Comparison of ENCODE assay signal across 8 cellular contexts in the genomic region with DNA sequence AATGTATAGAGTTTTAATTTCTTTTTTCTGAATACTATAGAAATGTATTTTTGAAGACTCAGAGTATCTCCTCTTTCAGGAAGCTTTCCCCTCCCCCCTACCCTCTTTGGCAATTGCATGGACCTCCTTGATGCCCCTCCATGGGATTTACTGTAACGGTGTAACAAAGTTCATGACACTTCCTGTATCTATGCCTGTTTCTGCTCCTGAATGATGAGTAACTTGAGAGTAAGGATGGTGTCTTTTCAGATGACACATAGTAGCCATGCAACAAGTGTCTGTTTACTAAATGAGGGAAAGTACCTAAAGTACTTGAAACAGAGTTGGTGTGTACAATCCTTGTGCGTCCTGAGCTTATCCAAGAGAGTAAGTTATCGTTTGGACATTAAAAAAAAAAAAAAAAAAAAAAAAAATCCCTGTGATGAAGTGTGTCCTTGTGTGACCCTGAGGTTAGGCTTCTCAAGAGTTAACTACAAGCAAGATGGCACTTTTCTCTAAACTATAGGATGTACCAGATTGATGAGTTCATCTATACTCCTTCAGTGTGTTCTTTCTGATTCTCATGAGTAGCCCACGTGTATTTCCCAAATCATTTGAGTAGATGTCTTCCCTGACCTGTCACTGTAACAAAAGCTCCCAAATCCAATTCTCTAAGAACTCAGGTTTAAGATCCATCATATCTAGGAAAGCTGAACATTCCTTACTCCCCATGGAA. TPM values are rescaled to one million over a fixed set of nuclear protein-coding genes. Genes with fewer than 3 reads are reported as not detected.
DNase-seq lines count a peak whose midpoint lies in the region; ATAC-seq, FAIRE-seq and TF ChIP-seq lines count a peak whose summit lies in the region.

No MANE protein-coding gene starts in this region.

- H2AFZ ChIP-seq in H1 (ENCODE audit: low read length), result no peak overlapping the region

- H3K27ac ChIP-seq in H1 (ENCODE audit: low read depth, low read length), result no peak overlapping the region

- H2BK5ac ChIP-seq in H1 (ENCODE audit: low read depth, low read length), result peak overlapping the region; percentile 17; the same call in 1 of the 2 replicates

- peaks cover 0 to 44% of the 10 kb centered on the region in 2 experiments; a peak in 3 of 4 replicates for H3K79me2 ChIP-seq in H1 (ENCODE audit: control insufficient read depth in 1 of 2, insufficient read depth in 2 of 2, low read length in 2 of 2)

- DNase-seq in ELR (ENCODE audit: low read depth), result peak; percentile 81
- no peak for DNase-seq in H1 (ENCODE audit: low read depth in 1 of 2, low spot score in 2 of 2)
- no peak for DNase-seq in NCI-H1105 treated with DMSO at 0.1 percent for 48 hours (lab: John Stamatoyannopoulos, UW)
- DNase-seq in T1000 (lab: John Stamatoyannopoulos, UW), result no peak
- DNase-seq in left colon, result no peak

- no peak for TF ChIP-seq RAD21 in H1 (IDR thresholded peaks at IDR 0.05 in 1 of 2, conservative IDR thresholded peaks at IDR 0.05 in 1 of 2; ENCODE audit: low read depth in 2 of 2, low read length in 2 of 2)

- H3K36me3 ChIP-seq in H1 (ENCODE audit: control insufficient read depth in 2 of 4, insufficient read depth in 4 of 4, low read length in 3 of 4), result no peaks in the 10 kb centered on the region

- no peak for TF ChIP-seq CTCF in H1 (IDR thresholded peaks at IDR 0.05; ENCODE audit: control extremely low read depth in 1 of 3, insufficient read depth in 1 of 3, low read depth in 1 of 3, low read length in 3 of 3)

- no peak overlapping the region for H4K8ac ChIP-seq in H1 (ENCODE audit: extremely low read depth, insufficient read depth, low read length)

- peak overlapping the region; percentile 63 for H2BK15ac ChIP-seq in H1 (ENCODE audit: low read length)

- intact Hi-C loops in left colon (cut with DNase I, micrococcal nuclease), result no loop called here

- peaks cover 4 to 40% (median 18%) of the 10 kb centered on the region in 4 experiments for H3K4me1 ChIP-seq in H1 (replicated peaks in 1 of 4; ENCODE audit: control insufficient read depth in 3 of 4, insufficient read depth in 4 of 4, low read length in 3 of 4)

- H4K20me1 ChIP-seq in H1 (replicated peaks in 1 of 2; ENCODE audit: control insufficient read depth in 1 of 2, insufficient read depth in 2 of 2, low read length in 2 of 2), result no peaks in the 10 kb centered on the region

- H3K27me3 ChIP-seq in H1 (replicated peaks in 1 of 4; ENCODE audit: control insufficient read depth in 3 of 4, extremely low read depth in 1 of 4, insufficient read depth in 3 of 4, low read length in 3 of 4), result no peaks in the 10 kb centered on the region

- POLR2A ChIA-PET in H1 (lab: Charles Lee; ENCODE audit: partially characterized antibody), result no interaction called here

- H3K14ac ChIP-seq in H1 (ENCODE audit: insufficient read length), result no peak overlapping the region

- H3K4me3 ChIP-seq in H1 (ENCODE audit: extremely low read depth in 1 of 4, insufficient read depth in 2 of 4, low read depth in 3 of 4, low read length in 4 of 4), result no peak overlapping the region

- no peak overlapping the region for H3K4me2 ChIP-seq in H1 (ENCODE audit: insufficient read depth in 1 of 2, low read depth in 2 of 2, low read length in 2 of 2)

- H2AK5ac ChIP-seq in H1 (ENCODE audit: low read depth, low read length), result peak overlapping the region; percentile 56; the same call in 1 of the 2 replicates

- H2BK20ac ChIP-seq in H1 (ENCODE audit: low read length), result peak overlapping the region; percentile 40; the same call in 1 of the 2 replicates

- H2BK120ac ChIP-seq in H1 (replicated peaks; ENCODE audit: low read depth, low read length), result no peak overlapping the region

- ATAC-seq in GM21360 (IDR thresholded peaks at IDR 0.05; ENCODE audit: unreplicated experiment) (peak; percentile 73), HG03460 (IDR thresholded peaks at IDR 0.05; ENCODE audit: unreplicated experiment) (peak; percentile 77), SK-N-SH treated with all-trans-retinoic acid at 6 μM for 48 hours (no peak), left colon (no peak)

- H2BK12ac ChIP-seq in H1 (ENCODE audit: low read depth, low read length), result no peak overlapping the region; the same call in 1 of the 2 replicates

- H4K5ac ChIP-seq in H1 (ENCODE audit: insufficient read length, low read depth, low read length), result no peak overlapping the region

- H3K23ac ChIP-seq in H1 (ENCODE audit: insufficient read length), result no peak overlapping the region

- no peak for TF ChIP-seq EP300 in H1 (IDR thresholded peaks at IDR 0.05; ENCODE audit: borderline replicate concordance in 1 of 2, low read depth in 2 of 2, low read length in 2 of 2)

- CTCF ChIA-PET in H1 (lab: Charles Lee; ENCODE audit: partially characterized antibody), result interaction anchor here (0.6 to 0.8 kb wide), 3 partner anchors 26 to 508 kb away, joined by 3 read pairs; no protein-coding TSS in a partner anchor

- no peaks in the 10 kb centered on the region for H3K9me3 ChIP-seq in H1 (ENCODE audit: insufficient read depth in 2 of 2, low read depth in 1 of 2, low read length in 1 of 2)

- H3K23me2 ChIP-seq in H1 (ENCODE audit: low read depth, low read length), result no peaks in the 10 kb centered on the region

- H3K9ac ChIP-seq in H1 (replicated peaks in 1 of 4; ENCODE audit: extremely low read depth in 1 of 4, low read depth in 3 of 4, low read length in 3 of 4), result no peak overlapping the region

- no peak overlapping the region for H3K56ac ChIP-seq in H1 (replicated peaks; ENCODE audit: insufficient read length, low read depth, low read length)

- no peak for TF ChIP-seq POLR2A in H1 (IDR thresholded peaks at IDR 0.05; ENCODE audit: control extremely low read depth in 1 of 2, low read depth in 2 of 2, low read length in 2 of 2)

- WGBS in H1 (ENCODE audit: extremely low coverage in 1 of 2, insufficient coverage in 1 of 2, insufficient read length in 1 of 2, insufficient replicate concordance in 2 of 2, low coverage in 1 of 2, low lambda C conversion rate in 2 of 2, missing lambda C conversion rate in 1 of 2), 2 experiments, result 85% methylated on average over 4 of the region's 4 CpGs; no CpG with 5 or more reads in 1 of the 2 experiments

- no peak overlapping the region for H4K91ac ChIP-seq in H1 (replicated peaks; ENCODE audit: insufficient read length, low read length)

- H3K18ac ChIP-seq in H1 (ENCODE audit: extremely low read depth, low read length), result no peak overlapping the region

- H3K4ac ChIP-seq in H1 (replicated peaks; ENCODE audit: insufficient read length, low read depth, low read length), result peak overlapping the region; percentile 13

- FAIRE-seq in H1 (lab: Jason Lieb, UNC), result no peak

- H3K79me1 ChIP-seq in H1 (ENCODE audit: low read depth, low read length), result no peaks in the 10 kb centered on the region; the same call in 1 of the 2 replicates

TF ChIP-seq in H1, 55 proteins besides CTCF, POLR2A, EP300 and RAD21 (continues in another document):
- TF ChIP-seq ASH2L (IDR thresholded peaks at IDR 0.05; ENCODE audit: low read length), result no peak
- no peak for TF ChIP-seq CHD2 (IDR thresholded peaks at IDR 0.05; ENCODE audit: low read length)
- no peak for TF ChIP-seq SIRT6 (IDR thresholded peaks at IDR 0.05; ENCODE audit: low read length)
- TF ChIP-seq, protein P1, sequence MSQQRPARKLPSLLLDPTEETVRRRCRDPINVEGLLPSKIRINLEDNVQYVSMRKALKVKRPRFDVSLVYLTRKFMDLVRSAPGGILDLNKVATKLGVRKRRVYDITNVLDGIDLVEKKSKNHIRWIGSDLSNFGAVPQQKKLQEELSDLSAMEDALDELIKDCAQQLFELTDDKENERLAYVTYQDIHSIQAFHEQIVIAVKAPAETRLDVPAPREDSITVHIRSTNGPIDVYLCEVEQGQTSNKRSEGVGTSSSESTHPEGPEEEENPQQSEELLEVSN (IDR thresholded peaks at IDR 0.05), result no peak
- TF ChIP-seq, protein P2, sequence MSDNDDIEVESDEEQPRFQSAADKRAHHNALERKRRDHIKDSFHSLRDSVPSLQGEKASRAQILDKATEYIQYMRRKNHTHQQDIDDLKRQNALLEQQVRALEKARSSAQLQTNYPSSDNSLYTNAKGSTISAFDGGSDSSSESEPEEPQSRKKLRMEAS (IDR thresholded peaks at IDR 0.05), result no peak
- no peak for TF ChIP-seq CBX5 (IDR thresholded peaks at IDR 0.05; ENCODE audit: low read depth, low read length)
- no peak for TF ChIP-seq EGR1 (IDR thresholded peaks at IDR 0.05; ENCODE audit: borderline replicate concordance, low read depth, low read length)
- no peak for TF ChIP-seq FOSL1 (IDR thresholded peaks at IDR 0.05; ENCODE audit: insufficient read depth, low read depth, low read length)
- TF ChIP-seq TCF12 (IDR thresholded peaks at IDR 0.05; ENCODE audit: low read depth, low read length), result no peak

TF ChIP-seq in SK-N-SH treated with all-trans-retinoic acid at 6 μM for 48 hours, 23 proteins besides CTCF, POLR2A, EP300 and RAD21 (continues in another document):
- TF ChIP-seq, protein P3, sequence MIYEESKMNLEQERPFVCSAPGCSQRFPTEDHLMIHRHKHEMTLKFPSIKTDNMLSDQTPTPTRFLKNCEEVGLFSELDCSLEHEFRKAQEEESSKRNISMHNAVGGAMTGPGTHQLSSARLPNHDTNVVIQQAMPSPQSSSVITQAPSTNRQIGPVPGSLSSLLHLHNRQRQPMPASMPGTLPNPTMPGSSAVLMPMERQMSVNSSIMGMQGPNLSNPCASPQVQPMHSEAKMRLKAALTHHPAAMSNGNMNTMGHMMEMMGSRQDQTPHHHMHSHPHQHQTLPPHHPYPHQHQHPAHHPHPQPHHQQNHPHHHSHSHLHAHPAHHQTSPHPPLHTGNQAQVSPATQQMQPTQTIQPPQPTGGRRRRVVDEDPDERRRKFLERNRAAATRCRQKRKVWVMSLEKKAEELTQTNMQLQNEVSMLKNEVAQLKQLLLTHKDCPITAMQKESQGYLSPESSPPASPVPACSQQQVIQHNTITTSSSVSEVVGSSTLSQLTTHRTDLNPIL (CRISPR knock-in tag; IDR thresholded peaks at IDR 0.05; ENCODE audit: low read depth), result no peak
- TF ChIP-seq ISL1 (CRISPR knock-in tag; IDR thresholded peaks at IDR 0.05), result no peak
- no peak for TF ChIP-seq ZNF8 (CRISPR knock-in tag; IDR thresholded peaks at IDR 0.05)
- no peak for TF ChIP-seq ESRRG (CRISPR knock-in tag; IDR thresholded peaks at IDR 0.05)
- TF ChIP-seq ZC3H10 (CRISPR knock-in tag; IDR thresholded peaks at IDR 0.05), result no peak
- no peak for TF ChIP-seq ZNF70 (CRISPR knock-in tag; IDR thresholded peaks at IDR 0.05)
- TF ChIP-seq BACH2 (CRISPR knock-in tag; IDR thresholded peaks at IDR 0.05; ENCODE audit: borderline replicate concordance), result no peak
- TF ChIP-seq ARNTL (CRISPR knock-in tag; IDR thresholded peaks at IDR 0.05; ENCODE audit: borderline replicate concordance, low read depth), result no peak

RNA-seq across cellular contexts. Expression of gene ETS1, which starts 7.4 kb away (rescaled TPM):
- 33.7 and 35.3 TPM in 2 replicates for total RNA-seq in H1 (2021; fragmentation: NEBNext Ultra II Directional; extraction: Animal tissue kit (Norgen Biotek cat#: 25700))
- polyA plus RNA-seq in H1 (2011; rRNA removed), result 10.0 and 10.7 TPM in 2 replicates
- polyA plus RNA-seq in H1 (2011; cell fraction: cytosol; rRNA removed), result 10.7 TPM
- 9.4 TPM for polyA plus RNA-seq in H1 (2011; cell fraction: nucleus; rRNA removed)
- 10.8 to 21.3 TPM (median 13.8 TPM) in 4 replicates for polyA plus RNA-seq in H1 (2012, experiment 1 of 2)
- polyA plus RNA-seq in H1 (2012, experiment 2 of 2), result 2.2 TPM
- polyA plus RNA-seq in H1 (2013, experiment 1 of 2), result 19.4 TPM
- polyA plus RNA-seq in H1 (2013, experiment 2 of 2), result 18.6 TPM
- 23.9 and 26.2 TPM in 2 replicates for polyA minus RNA-seq in H1 (2011; rRNA and poly(A)+ RNA removed)
- 8.1 TPM for polyA minus RNA-seq in H1 (2011; cell fraction: cytosol; rRNA and poly(A)+ RNA removed)
- polyA minus RNA-seq in H1 (2011; cell fraction: nucleus; rRNA and poly(A)+ RNA removed), result 26.0 TPM
- 10 to 100 TPM; 23.0 to 38.0 TPM for total RNA-seq in left colon

Comparison
In these comparisons a context has a peak if more than half of its experiments do, and no peak if none do; other contexts are left out.
1. ATAC-seq: peak in GM21360 (single experiment) and HG03460 (single experiment); none in SK-N-SH treated with all-trans-retinoic acid at 6 μM for 48 hours (single experiment) and left colon (single experiment).